16 cellular contexts compared by ENCODE assay signal in the genomic region with DNA sequence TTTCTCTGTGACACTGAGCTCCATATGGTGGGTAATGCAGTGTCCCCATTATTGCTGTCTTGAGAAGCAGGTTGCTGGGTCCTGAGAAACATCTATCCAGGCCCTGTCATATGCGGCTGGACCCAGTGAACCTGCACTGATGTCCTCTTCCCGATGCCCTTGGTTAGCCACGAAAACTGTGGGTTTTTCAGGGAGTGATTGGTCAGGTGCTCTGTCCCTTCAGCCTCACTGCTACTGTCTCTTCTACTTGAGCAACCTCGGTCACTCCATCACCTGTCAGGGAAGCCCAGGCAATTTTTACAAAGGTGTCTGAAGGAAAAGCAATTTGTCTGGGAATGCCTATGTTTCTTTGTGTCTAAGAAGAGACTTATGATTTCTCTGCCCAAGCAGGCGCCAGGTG.
"Had no signal": no experiment of that assay in that cellular context is flagged by ENCODE, and none has a peak within 500 bp of the region (broad histone marks: within the 10 kb centered on the region; RNA-seq: fewer than 3 reads in every experiment).

No MANE protein-coding gene starts in this region.

- DNase-seq: colonic mucosa; dermis blood vessel endothelial cell; esophagus squamous epithelium; foreskin keratinocyte; heart left ventricle; hippocampal formation; mammary epithelial cell; naive thymus-derived CD4-positive, alpha-beta T cell; posterior cingulate gyrus; sigmoid colon; stimulated activated CD4-positive, alpha-beta T cell treated with anti-CD3 and anti-CD28 coated beads, Interleukin-2, amount 100 ng/mL, for 24 hours; stimulated activated CD4-positive, alpha-beta T cell treated with anti-CD3 and anti-CD28 coated beads, Interleukin-4, amount 100 ng/mL, for 4 hours; stimulated activated naive B cell treated with anti-CD40 and anti-IgM and Interleukin-4, amounts not matched to agents 10 μg/mL and 1 μg/mL and 100 μg/mL, for 72 hours; stimulated activated naive CD8-positive, alpha-beta T cell treated with anti-CD3 and anti-CD28 coated beads, Interleukin-15, amount 100 ng/mL, for 72 hours; testis had no signal

- ATAC-seq: foreskin keratinocyte; heart left ventricle; left lobe of liver; naive thymus-derived CD4-positive, alpha-beta T cell; stimulated activated naive B cell treated with anti-CD40 and anti-IgM and Interleukin-4, amounts not matched to agents 10 μg/mL and 1 μg/mL and 100 μg/mL, for 72 hours; stimulated activated naive CD8-positive, alpha-beta T cell treated with anti-CD3 and anti-CD28 coated beads, Interleukin-15, amount 100 ng/mL, for 72 hours had no signal
